In genomic region chr3:121545049-121545563, GRCh38 we compare ENCODE assay signal across 8 cellular contexts. TPM values are rescaled to one million over a fixed set of nuclear protein-coding genes. Genes with fewer than 3 reads are reported as not detected.
A peak's percentile ranks its signal among the peaks of the same experiment; 100 is the strongest.
DNase-seq lines count a peak whose midpoint lies in the region; ATAC-seq and TF ChIP-seq lines count a peak whose summit lies in the region.

No MANE protein-coding gene starts in this region.

- peak in 1 of 2 donors; percentile 1 for ATAC-seq in lower lobe of right lung

- H3K36me3 Mint-ChIP-seq in T-helper 1 cell treated with Interleukin-12 subunit alpha and Interleukin-12 subunit beta and Interleukin-4 antibody, amounts not matched to agents 30 μg/mL and 1 μg/mL, for 36 hours (ENCODE audit: low read depth), result peaks cover 13% of the 10 kb centered on the region

- no peak for DNase-seq in T-helper 1 cell
- DNase-seq in HuH-7 (ENCODE audit: low spot score), result peak; percentile 40
- DNase-seq in astrocyte of the cerebellum (ENCODE audit: low read depth), result no peak
- DNase-seq in lower lobe of right lung, result no peak
- no peak for DNase-seq in uterus
- DNase-seq in NCI-H2029 treated with DMSO at 0.1 percent for 48 hours (lab: John Stamatoyannopoulos, UW), result no peak
- DNase-seq in activated CD4-positive, alpha-beta T cell treated with anti-CD3 and anti-CD28 coated beads, Interleukin-2, amount 50 U/mL, for 4 hours, result no peak

- H3K27ac Mint-ChIP-seq in T-helper 1 cell treated with Interleukin-12 subunit alpha and Interleukin-12 subunit beta and Interleukin-4 antibody, amounts not matched to agents 30 μg/mL and 1 μg/mL, for 36 hours, result peak overlapping the region; percentile 80

- TF ChIP-seq CTCF in astrocyte of the cerebellum (IDR thresholded peaks at IDR 0.05; ENCODE audit: low read depth, low read length, missing control alignments), result no peak
- TF ChIP-seq CTCF in lower lobe of right lung (IDR thresholded peaks at IDR 0.05), result no peak
- no peak for TF ChIP-seq CTCF in uterus (IDR thresholded peaks at IDR 0.05)

- no peak for TF ChIP-seq POLR2A in uterus (IDR thresholded peaks at IDR 0.05)

- H3K4me3 ChIP-seq in astrocyte of the cerebellum (ENCODE audit: low read depth, low read length), result peak overlapping the region; percentile 75
- H3K4me3 ChIP-seq in lower lobe of right lung, result peak overlapping the region; percentile 63
- H3K4me3 ChIP-seq in uterus, result peak overlapping the region; percentile 35 to 48

- in situ Hi-C loops in astrocyte of the cerebellum (cut with HindIII; ENCODE audit: low sequenced_read_pairs), result no loop called here

- peak overlapping the region; percentile 87 for H3K4me3 Mint-ChIP-seq in T-helper 1 cell treated with Interleukin-12 subunit alpha and Interleukin-12 subunit beta and Interleukin-4 antibody, amounts not matched to agents 30 μg/mL and 1 μg/mL, for 36 hours

- intact Hi-C loops in lower lobe of right lung (cut with DNase I), result no loop called here
- intact Hi-C loops in uterus (cut with DNase I; ENCODE audit: low total_unique reads), result no loop called here

- H3K27me3 Mint-ChIP-seq in T-helper 1 cell treated with Interleukin-12 subunit alpha and Interleukin-12 subunit beta and Interleukin-4 antibody, amounts not matched to agents 30 μg/mL and 1 μg/mL, for 36 hours (ENCODE audit: low read depth), result no peaks in the 10 kb centered on the region

- H3K9me3 Mint-ChIP-seq in T-helper 1 cell treated with Interleukin-12 subunit alpha and Interleukin-12 subunit beta and Interleukin-4 antibody, amounts not matched to agents 30 μg/mL and 1 μg/mL, for 36 hours, result no peaks in the 10 kb centered on the region

- H3K9me3 ChIP-seq in lower lobe of right lung (no peaks in the 10 kb centered on the region), uterus (no peaks in the 10 kb centered on the region)

- H3K4me1 ChIP-seq in lower lobe of right lung (peaks cover 8% of the 10 kb centered on the region), uterus (no peaks in the 10 kb centered on the region)

- H3K27ac ChIP-seq in lower lobe of right lung (no peak overlapping the region), uterus (no peak overlapping the region)

- H3K27me3 ChIP-seq in lower lobe of right lung (ENCODE audit: low read depth) (no peaks in the 10 kb centered on the region), uterus (no peaks in the 10 kb centered on the region)

- H3K36me3 ChIP-seq in lower lobe of right lung (no peaks in the 10 kb centered on the region), uterus (no peaks in the 10 kb centered on the region)

- peaks cover 30% of the 10 kb centered on the region for H3K4me1 Mint-ChIP-seq in T-helper 1 cell treated with Interleukin-12 subunit alpha and Interleukin-12 subunit beta and Interleukin-4 antibody, amounts not matched to agents 30 μg/mL and 1 μg/mL, for 36 hours (ENCODE audit: low read depth)

RNA-seq across cellular contexts. Expression of gene POLQ, which starts 0.7 kb away (rescaled TPM):
- total RNA-seq in lower lobe of right lung (0.56 TPM), uterus (1 to 10 TPM in 1 of 4 donors, under 1 TPM in 2, not detected in 1; 0.26 to 5.8 (median 0.58) TPM)

RNA-seq across cellular contexts. Expression of gene ARGFX, which starts 22.6 kb away (rescaled TPM):
- total RNA-seq in lower lobe of right lung (not detected), uterus (not detected)

RNA-seq across cellular contexts. Expression of gene FBXO40, which starts 48.1 kb away (rescaled TPM):
- total RNA-seq in lower lobe of right lung (0.09 TPM), uterus (under 1 TPM in 2 of 4 donors, not detected in 2; 0.06 to 0.21 TPM)
